10 cellular contexts compared by ENCODE assay signal in genomic region chr9:6973762-6974161, GRCh38.
A peak's percentile ranks its signal among the peaks of the same experiment; 100 is the strongest.
DNase-seq lines count a peak whose midpoint lies in the region; ATAC-seq and TF ChIP-seq lines count a peak whose summit lies in the region.
"Had no signal": no experiment of that assay in that cellular context is flagged by ENCODE, and none has a peak within 500 bp of the region (broad histone marks: within the 10 kb centered on the region; RNA-seq: fewer than 3 reads in every experiment).

No MANE protein-coding gene starts in this region.

- BruUV-seq in A673 (replicated peaks; lab: Mats Ljungman, UMichigan) = no TSS peak

- ATAC-seq in GM21381 (IDR thresholded peaks at IDR 0.05; ENCODE audit: unreplicated experiment) = peak; percentile 99
- ATAC-seq in HG03196 (IDR thresholded peaks at IDR 0.05; ENCODE audit: unreplicated experiment) = peak; percentile 99
- no peak for ATAC-seq in effector memory CD8-positive, alpha-beta T cell (replicated peaks)

- H3K9me3 Mint-ChIP-seq in effector memory CD8-positive, alpha-beta T cell = no peaks in the 10 kb centered on the region
- H3K9me3 Mint-ChIP-seq: CD8-positive, alpha-beta memory T cell had no signal

- H3K36me3 Mint-ChIP-seq in effector memory CD8-positive, alpha-beta T cell (ENCODE audit: insufficient read depth) = peaks cover 5% of the 10 kb centered on the region

- no peak overlapping the region for H3K4me3 Mint-ChIP-seq in effector memory CD8-positive, alpha-beta T cell
- H3K4me3 Mint-ChIP-seq: CD8-positive, alpha-beta memory T cell had no signal

- no peak for TF ChIP-seq CTCF in GM13977 (IDR thresholded peaks at IDR 0.05; ENCODE audit: extremely low read depth, insufficient read depth, missing control alignments)
- TF ChIP-seq CTCF in A673 (conservative IDR thresholded peaks at IDR 0.05; ENCODE audit: low read depth, low read length) = no peak

- H3K4me3 ChIP-seq in adipocyte (ENCODE audit: low read length) (no peak overlapping the region), A673 (ENCODE audit: low read depth, low read length, poor library complexity, severe bottlenecking) (no peak overlapping the region)

- peak overlapping the region in 1 of 2 donors; percentile 44 for H3K27ac Mint-ChIP-seq in effector memory CD8-positive, alpha-beta T cell
- H3K27ac Mint-ChIP-seq: CD8-positive, alpha-beta memory T cell had no signal

- H3K4me1 ChIP-seq in adipocyte (ENCODE audit: control insufficient read depth, insufficient read depth, low read length) = peaks cover 5% of the 10 kb centered on the region
- peaks cover 9% of the 10 kb centered on the region for H3K4me1 ChIP-seq in A673 (ENCODE audit: insufficient read depth, low read length, poor library complexity, severe bottlenecking)

- H3K27me3 ChIP-seq in adipocyte (replicated peaks; ENCODE audit: control insufficient read depth, insufficient read depth, low read length) (no peaks in the 10 kb centered on the region), A673 (replicated peaks; ENCODE audit: insufficient read depth, low read depth, low read length, poor library complexity) (no peaks in the 10 kb centered on the region)

- H3K9ac ChIP-seq in adipocyte (ENCODE audit: low read length) = no peak overlapping the region

- in situ Hi-C loops in GM13977 (cut with MboI; ENCODE audit: low pct_unique_long_range_greater_than_20kb, low sequenced_read_pairs, unreplicated experiment) = no loop called here

- intact Hi-C loops in A673 (cut with micrococcal nuclease; ENCODE audit: unreplicated experiment) = no loop called here

- H3K36me3 ChIP-seq in adipocyte (ENCODE audit: control insufficient read depth, insufficient read depth, low read length, severe bottlenecking) = no peaks in the 10 kb centered on the region
- H3K36me3 ChIP-seq in A673 (ENCODE audit: insufficient read depth, low read length, poor library complexity, severe bottlenecking) = no peaks in the 10 kb centered on the region

- H3K4me1 Mint-ChIP-seq in effector memory CD8-positive, alpha-beta T cell (ENCODE audit: low read depth in 2 of 2) = peaks cover 18 to 33% of the 10 kb centered on the region in 2 donors

- POLR2A ChIA-PET in A673 (lab: Charles Lee; ENCODE audit: low non-redundant PET) = no interaction called here

- H3K9me3 ChIP-seq in adipocyte (ENCODE audit: control insufficient read depth, low read length) = no peaks in the 10 kb centered on the region
- no peaks in the 10 kb centered on the region for H3K9me3 ChIP-seq in A673 (ENCODE audit: low read depth, low read length, poor library complexity, severe bottlenecking)

- CTCF ChIA-PET in A673 (lab: Charles Lee) = no interaction called here

- H3K27me3 Mint-ChIP-seq in effector memory CD8-positive, alpha-beta T cell = no peaks in the 10 kb centered on the region
- H3K27me3 Mint-ChIP-seq: CD8-positive, alpha-beta memory T cell had no signal

- H3K27ac ChIP-seq in A673 (ENCODE audit: low read depth, low read length, poor library complexity, severe bottlenecking) = no peak overlapping the region

- peak; percentile 68 for DNase-seq in GM13977 (ENCODE audit: low spot score)
- DNase-seq in adipocyte (ENCODE audit: low read depth) = peak; percentile 38
- DNase-seq in A673 (ENCODE audit: low spot score) = no peak
- DNase-seq in effector memory CD8-positive, alpha-beta T cell = no peak
- no peak for DNase-seq in NCI-H2227 treated with DMSO at 0.1 percent for 48 hours (lab: John Stamatoyannopoulos, UW)
- no peak for DNase-seq in stimulated activated CD4-positive, alpha-beta T cell treated with anti-CD3 and anti-CD28 coated beads, Interleukin-2, amount 100 ng/mL, for 48 hours
- DNase-seq: CD8-positive, alpha-beta memory T cell; T1000 had no signal

Comparison
In these comparisons a context has a peak if more than half of its experiments do, and no peak if none do; other contexts are left out.
1. DNase-seq: peak in GM13977 (single experiment) and adipocyte (single experiment); none in A673 (single experiment), effector memory CD8-positive, alpha-beta T cell (0 of 3), NCI-H2227 treated with DMSO at 0.1 percent for 48 hours (single experiment) and stimulated activated CD4-positive, alpha-beta T cell treated with anti-CD3 and anti-CD28 coated beads, Interleukin-2, amount 100 ng/mL, for 48 hours (0 of 2).